In genomic region chr9:129280236-129281231, GRCh38 we compare ENCODE assay signal across 17 cellular contexts.
DNase-seq lines count a peak whose midpoint lies in the region; ATAC-seq and TF ChIP-seq lines count a peak whose summit lies in the region.
"Had no signal": no experiment of that assay in that cellular context is flagged by ENCODE, and none has a peak within 500 bp of the region (broad histone marks: within the 10 kb centered on the region; RNA-seq: fewer than 3 reads in every experiment).

No MANE protein-coding gene starts in this region.

- POLR2A ChIA-PET in RWPE1 (lab: Yijun Ruan, JAX; ENCODE audit: low non-redundant PET) = interaction anchor here (0.5 kb wide), 1 partner anchor 45 kb away, joined by 6 read pairs; no protein-coding TSS in a partner anchor

- peaks cover 26% of the 10 kb centered on the region for H3K4me1 Mint-ChIP-seq in glutamatergic neuron (ENCODE audit: low read depth, unreplicated experiment)
- H3K4me1 Mint-ChIP-seq: activated naive CD4-positive, alpha-beta T cell treated with anti-CD3 and anti-CD28 coated beads, Interleukin-2, amount 50 U/mL, for 24 hours had no signal

- H3K4me3 Mint-ChIP-seq in glutamatergic neuron (ENCODE audit: unreplicated experiment) = no peak overlapping the region
- H3K4me3 Mint-ChIP-seq: activated naive CD4-positive, alpha-beta T cell treated with anti-CD3 and anti-CD28 coated beads, Interleukin-2, amount 50 U/mL, for 24 hours; CD4-positive, alpha-beta memory T cell; mesothelial cell of epicardium had no signal

- CTCF ChIA-PET in RWPE1 (lab: Yijun Ruan, JAX) = interaction anchor here (0.6 to 0.7 kb wide), 2 partner anchors 129 to 456 kb away, joined by 4 read pairs; no protein-coding TSS in a partner anchor

- no peaks in the 10 kb centered on the region for H3K36me3 Mint-ChIP-seq in glutamatergic neuron (ENCODE audit: unreplicated experiment)
- H3K36me3 Mint-ChIP-seq: activated naive CD4-positive, alpha-beta T cell treated with anti-CD3 and anti-CD28 coated beads, Interleukin-2, amount 50 U/mL, for 24 hours; CD4-positive, alpha-beta memory T cell; mesothelial cell of epicardium had no signal

- H3K9me3 Mint-ChIP-seq in glutamatergic neuron (ENCODE audit: unreplicated experiment) = no peaks in the 10 kb centered on the region
- H3K9me3 Mint-ChIP-seq: activated naive CD4-positive, alpha-beta T cell treated with anti-CD3 and anti-CD28 coated beads, Interleukin-2, amount 50 U/mL, for 24 hours; CD4-positive, alpha-beta memory T cell; mesothelial cell of epicardium had no signal

- H3K27me3 Mint-ChIP-seq in glutamatergic neuron (ENCODE audit: unreplicated experiment) = peaks cover 5% of the 10 kb centered on the region
- H3K27me3 Mint-ChIP-seq: activated naive CD4-positive, alpha-beta T cell treated with anti-CD3 and anti-CD28 coated beads, Interleukin-2, amount 50 U/mL, for 24 hours had no signal

- peak overlapping the region; percentile 87 for H3K27ac ChIP-seq in RWPE1
- H3K27ac ChIP-seq in substantia nigra (ENCODE audit: low read depth, low read length, poor library complexity, severe bottlenecking) = peak overlapping the region; percentile 45
- H3K27ac ChIP-seq: cardiac muscle cell, ovary had no signal

- peak overlapping the region; percentile 22 for H3K27ac Mint-ChIP-seq in glutamatergic neuron (ENCODE audit: unreplicated experiment)
- H3K27ac Mint-ChIP-seq: activated naive CD4-positive, alpha-beta T cell treated with anti-CD3 and anti-CD28 coated beads, Interleukin-2, amount 50 U/mL, for 24 hours; mesothelial cell of epicardium had no signal

- DNase-seq in activated CD4-positive, CD25-positive, alpha-beta regulatory T cell treated with anti-CD3 and anti-CD28 coated beads, Interleukin-2, amount 50 U/mL, for 72 hours = peak; percentile 14
- no peak for DNase-seq in activated CD4-positive, CD25-positive, alpha-beta regulatory T cell (lab: John Stamatoyannopoulos, UW)
- DNase-seq in RWPE1 (ENCODE audit: low spot score) = no peak
- DNase-seq in glutamatergic neuron = peak; percentile 81
- DNase-seq in substantia nigra (lab: John Stamatoyannopoulos, UW) = peak in 13 of 49 donors; percentile 14 to 74 (median 39)
- no peak for DNase-seq in stimulated activated naive CD4-positive, alpha-beta T cell (lab: John Stamatoyannopoulos, UW)
- DNase-seq: CD4-positive, alpha-beta memory T cell; EL; NCI-H2081 treated with DMSO at 0.1 percent for 48 hours; SHP77 had no signal

- TF ChIP-seq CTCF in RWPE1 (conservative IDR thresholded peaks at IDR 0.05; ENCODE audit: low read depth) (no peak), glutamatergic neuron (IDR thresholded peaks at IDR 0.05; ENCODE audit: partially characterized antibody, unreplicated experiment) (no peak)

- ATAC-seq in HG03469 (IDR thresholded peaks at IDR 0.05; ENCODE audit: unreplicated experiment) (no peak), GM18909 (IDR thresholded peaks at IDR 0.05; ENCODE audit: poor library complexity, unreplicated experiment) (no peak)
- ATAC-seq: gastroesophageal sphincter had no signal

Comparison
In these comparisons a context has a peak if more than half of its experiments do, and no peak if none do; other contexts are left out.
1. DNase-seq: peak in activated CD4-positive, CD25-positive, alpha-beta regulatory T cell treated with anti-CD3 and anti-CD28 coated beads, Interleukin-2, amount 50 U/mL, for 72 hours (single experiment) and glutamatergic neuron (single experiment); none in activated CD4-positive, CD25-positive, alpha-beta regulatory T cell (0 of 4), RWPE1 (single experiment) and stimulated activated naive CD4-positive, alpha-beta T cell (0 of 6).